In the genomic region with DNA sequence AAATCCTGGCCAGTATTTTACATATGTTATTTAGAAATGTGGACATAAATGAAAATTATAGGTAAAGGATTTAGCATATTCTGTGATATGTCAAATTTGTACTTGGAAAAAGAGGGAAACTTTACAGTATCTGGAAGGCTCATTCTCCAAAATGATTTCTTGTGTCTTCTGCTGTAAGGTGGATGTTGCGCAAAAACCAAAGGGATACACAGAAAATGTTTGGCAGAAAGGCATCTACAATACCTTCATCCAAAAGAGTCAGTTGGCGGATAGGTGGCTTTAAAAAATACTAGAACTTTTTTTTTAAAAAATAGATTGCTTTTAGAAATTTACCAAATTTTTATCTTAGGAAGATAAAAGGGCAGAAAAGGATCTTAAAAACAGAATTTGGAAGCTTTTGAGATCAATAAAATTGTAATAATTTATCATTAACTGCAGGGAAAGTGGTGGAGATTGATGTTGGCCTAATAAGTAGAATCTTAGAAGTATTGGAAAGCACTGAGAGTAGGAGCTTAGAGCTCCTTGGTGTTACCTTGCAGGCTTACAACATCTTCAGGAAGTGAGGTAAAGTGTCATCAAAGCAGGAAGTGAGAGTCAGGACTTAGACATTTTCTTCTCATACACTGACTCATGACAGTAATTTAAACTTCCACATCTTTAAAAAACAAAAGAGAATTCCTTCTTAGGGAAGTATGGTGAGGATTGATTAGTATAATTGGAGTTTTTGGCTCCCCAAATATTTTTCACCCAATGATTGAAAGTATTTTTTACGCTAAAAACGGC, we compare ENCODE assay signal across 7 cellular contexts. TPM values are rescaled to one million over a fixed set of nuclear protein-coding genes. Genes with fewer than 3 reads are reported as not detected.
DNase-seq lines count a peak whose midpoint lies in the region; ATAC-seq, FAIRE-seq and TF ChIP-seq lines count a peak whose summit lies in the region.

No MANE protein-coding gene starts in this region.

- H3K4me1 ChIP-seq in neutrophil (ENCODE audit: control insufficient read depth in 1 of 2, insufficient read depth in 1 of 2, low read depth in 1 of 2, low read length in 1 of 2), result peaks cover 53 to 76% of the 10 kb centered on the region in 2 experiments

- ATAC-seq in GM18508 (IDR thresholded peaks at IDR 0.05; ENCODE audit: insufficient read depth, unreplicated experiment) (peak; percentile 32), HG02610 (IDR thresholded peaks at IDR 0.05; ENCODE audit: unreplicated experiment) (peak; percentile 26)

- POLR2A ChIA-PET in HEK293T (lab: Yijun Ruan, JAX), result no interaction called here

- H3K27me3 ChIP-seq in bronchial epithelial cell (ENCODE audit: control insufficient read depth, insufficient read depth, low read length) (no peaks in the 10 kb centered on the region), neutrophil (no peaks in the 10 kb centered on the region)

- no peaks in the 10 kb centered on the region for H3K9me3 ChIP-seq in neutrophil

- no peak for TF ChIP-seq CTCF in bronchial epithelial cell (IDR thresholded peaks at IDR 0.05; ENCODE audit: insufficient read depth, low read length, severe bottlenecking)
- TF ChIP-seq CTCF in neutrophil (IDR thresholded peaks at IDR 0.05), result no peak

- peaks cover 6% of the 10 kb centered on the region for H3K36me3 ChIP-seq in bronchial epithelial cell (ENCODE audit: control insufficient read depth, insufficient read depth, low read length)
- H3K36me3 ChIP-seq in neutrophil, result peaks cover 39% of the 10 kb centered on the region

- H3K4me3 ChIP-seq in bronchial epithelial cell (ENCODE audit: low read depth, low read length) (peak overlapping the region; percentile 68), neutrophil (ENCODE audit: low read depth in 1 of 2, low read length in 1 of 2) (peak overlapping the region; percentile 89 to 95)

- CTCF ChIA-PET in HEK293T (lab: Yijun Ruan, JAX), result interaction anchor here (0.7 kb wide), 1 partner anchor 125 kb away, joined by 3 read pairs; no protein-coding TSS in a partner anchor

- no peak for FAIRE-seq in bronchial epithelial cell (lab: Jason Lieb, UNC)

- peak; percentile 83 for DNase-seq in NCI-H226
- peak; percentile 93 for DNase-seq in bronchial epithelial cell (ENCODE audit: low read depth)
- no peak for DNase-seq in HEK293T (ENCODE audit: extremely low spot score)
- DNase-seq in NCI-H1417 treated with DMSO at 0.1 percent for 48 hours (lab: John Stamatoyannopoulos, UW), result no peak

- peak overlapping the region; percentile 99 for H3K27ac ChIP-seq in neutrophil

TF ChIP-seq in HEK293T, 16 proteins besides CTCF, POLR2A, EP300 and RAD21:
- no peak for TF ChIP-seq CTBP1 (IDR thresholded peaks at IDR 0.05; ENCODE audit: borderline replicate concordance)
- no peak for TF ChIP-seq FOXA1 (IDR thresholded peaks at IDR 0.05)
- TF ChIP-seq FOXM1 (IDR thresholded peaks at IDR 0.05; ENCODE audit: borderline replicate concordance), result no peak
- no peak for TF ChIP-seq NFRKB (IDR thresholded peaks at IDR 0.05)
- TF ChIP-seq SP1 (IDR thresholded peaks at IDR 0.05), result no peak
- no peak for TF ChIP-seq ZNF384 (IDR thresholded peaks at IDR 0.05)
- no peak for TF ChIP-seq ARNT (IDR thresholded peaks at IDR 0.05)
- no peak for TF ChIP-seq ELF4 (IDR thresholded peaks at IDR 0.05)
- TF ChIP-seq L3MBTL2 (conservative IDR thresholded peaks at IDR 0.05), result no peak
- TF ChIP-seq FOXK2 (IDR thresholded peaks at IDR 0.05), result no peak
- no peak for TF ChIP-seq BHLHE40 (IDR thresholded peaks at IDR 0.05; ENCODE audit: borderline replicate concordance)
- no peak for TF ChIP-seq SUZ12 (IDR thresholded peaks at IDR 0.05)
- no peak for TF ChIP-seq HDGF (IDR thresholded peaks at IDR 0.05; ENCODE audit: borderline replicate concordance)
- no peak for TF ChIP-seq PKNOX1 (IDR thresholded peaks at IDR 0.05)
- TF ChIP-seq LEF1 (IDR thresholded peaks at IDR 0.05; ENCODE audit: borderline replicate concordance), result no peak
- no peak for TF ChIP-seq TARDBP (IDR thresholded peaks at IDR 0.05)

RNA-seq across cellular contexts. Expression of gene NABP1, which starts 2.1 kb away (rescaled TPM):
- 45.5 and 70.0 TPM in 2 replicates for total RNA-seq in bronchial epithelial cell

Comparison
In these comparisons a context has a peak if more than half of its experiments do, and no peak if none do; other contexts are left out.
1. DNase-seq: peak in NCI-H226 (single experiment) and bronchial epithelial cell (single experiment); none in HEK293T (single experiment) and NCI-H1417 treated with DMSO at 0.1 percent for 48 hours (single experiment).